Comparison of ENCODE assay signal across 9 cellular contexts in the genomic region with DNA sequence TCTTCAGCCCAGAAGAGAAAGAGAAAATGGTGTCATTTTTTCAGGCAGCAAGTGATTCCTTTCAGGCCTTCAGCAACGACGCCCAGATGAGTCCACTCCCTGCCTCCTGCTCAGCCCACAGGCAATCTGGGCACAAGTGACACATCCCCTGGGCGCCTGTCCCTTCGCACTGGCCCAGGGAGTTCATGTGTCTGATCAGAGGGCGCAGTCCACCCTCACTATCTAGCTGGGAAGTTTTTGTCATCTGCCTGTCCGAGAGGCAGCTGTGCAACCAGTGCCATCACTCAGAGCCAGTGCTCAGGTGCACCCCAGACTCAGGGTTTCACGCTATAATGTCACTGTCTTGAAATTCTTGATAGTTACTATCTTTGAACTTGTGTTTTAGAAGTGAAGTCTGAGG. TPM values are rescaled to one million over a fixed set of nuclear protein-coding genes. Genes with fewer than 3 reads are reported as not detected.
A peak's percentile ranks its signal among the peaks of the same experiment; 100 is the strongest.
DNase-seq lines count a peak whose midpoint lies in the region; ATAC-seq and TF ChIP-seq lines count a peak whose summit lies in the region.
"Had no signal": no experiment of that assay in that cellular context is flagged by ENCODE, and none has a peak within 500 bp of the region (broad histone marks: within the 10 kb centered on the region; RNA-seq: fewer than 3 reads in every experiment).

No MANE protein-coding gene starts in this region.

- intact Hi-C loops in left ventricle myocardium inferior (cut with micrococcal nuclease) = no loop called here
- intact Hi-C loops in sigmoid colon (cut with DNase I) = loop anchor here (2.0 kb wide), 1 partner anchor 184 kb away; the partner anchor contains the start of gene CDKN1C

- no peak for TF ChIP-seq EP300 in sigmoid colon (IDR thresholded peaks at IDR 0.05)

- no peak for ATAC-seq in GM21723 (IDR thresholded peaks at IDR 0.05; ENCODE audit: unreplicated experiment)

- H3K27ac ChIP-seq in left ventricle myocardium inferior (replicated peaks) (peak overlapping the region; percentile 96), sigmoid colon (peak overlapping the region; percentile 85 to 95 (median 92))

- H3K4me1 ChIP-seq in left ventricle myocardium inferior = peaks cover 19% of the 10 kb centered on the region
- H3K4me1 ChIP-seq in sigmoid colon = peaks cover 0 to 16% (median 0%) of the 10 kb centered on the region in 4 donors

- DNase-seq in GM12865 (ENCODE audit: low read depth) = no peak
- peak; percentile 27 for DNase-seq in SW480 (ENCODE audit: low spot score)
- peak; percentile 7 for DNase-seq in left ventricle myocardium inferior
- peak; percentile 60 for DNase-seq in sigmoid colon
- no peak for DNase-seq in mucosa of gallbladder (ENCODE audit: low spot score)
- no peak for DNase-seq in HuH-7.5 (ENCODE audit: low spot score)
- no peak for DNase-seq in putamen (ENCODE audit: low spot score)
- DNase-seq: T1000 had no signal

- peak overlapping the region; percentile 74 for H3K4me3 ChIP-seq in GM12865 (ENCODE audit: low read depth, low read length)
- H3K4me3 ChIP-seq in left ventricle myocardium inferior = no peak overlapping the region
- no peak overlapping the region for H3K4me3 ChIP-seq in sigmoid colon

- no peak for TF ChIP-seq POLR2A in sigmoid colon (IDR thresholded peaks at IDR 0.05)

- H3K9me3 ChIP-seq in left ventricle myocardium inferior (replicated peaks) (peaks cover 5% of the 10 kb centered on the region), sigmoid colon (no peaks in the 10 kb centered on the region)

- WGBS in sigmoid colon, 2 donors = 87 to 89% methylated on average over 7 of the region's 7 CpGs

- H3K36me3 ChIP-seq in left ventricle myocardium inferior = no peaks in the 10 kb centered on the region
- H3K36me3 ChIP-seq in sigmoid colon = no peaks in the 10 kb centered on the region

- no peak for TF ChIP-seq CTCF in GM12865 (IDR thresholded peaks at IDR 0.05; ENCODE audit: insufficient read depth, low read depth, low read length, missing control alignments)
- no peak for TF ChIP-seq CTCF in left ventricle myocardium inferior (IDR thresholded peaks at IDR 0.05; ENCODE audit: borderline replicate concordance)
- no peak for TF ChIP-seq CTCF in sigmoid colon (IDR thresholded peaks at IDR 0.05)

- H3K27me3 ChIP-seq in left ventricle myocardium inferior (ENCODE audit: low read depth) (no peaks in the 10 kb centered on the region), sigmoid colon (no peaks in the 10 kb centered on the region)

RNA-seq across cellular contexts. Expression of gene KCNQ1OT1, which starts 1.4 kb away (rescaled TPM):
- 0.33 TPM for total RNA-seq in left ventricle myocardium inferior
- total RNA-seq in sigmoid colon = 1 to 10 TPM in 3 of 4 donors, under 1 TPM in 1; 0.99 to 3.6 (median 1.4) TPM
- under 1 TPM; under 0.01 to 0.32 (median under 0.01) TPM for polyA plus RNA-seq in sigmoid colon
- 2.2 TPM for total RNA-seq in mucosa of gallbladder

Comparison
In these comparisons a context has a peak if more than half of its experiments do, and no peak if none do; other contexts are left out.
1. DNase-seq: peak in SW480 (single experiment), left ventricle myocardium inferior (single experiment) and sigmoid colon (single experiment); none in GM12865 (single experiment), mucosa of gallbladder (single experiment), HuH-7.5 (single experiment) and putamen (single experiment).